In the genomic region with DNA sequence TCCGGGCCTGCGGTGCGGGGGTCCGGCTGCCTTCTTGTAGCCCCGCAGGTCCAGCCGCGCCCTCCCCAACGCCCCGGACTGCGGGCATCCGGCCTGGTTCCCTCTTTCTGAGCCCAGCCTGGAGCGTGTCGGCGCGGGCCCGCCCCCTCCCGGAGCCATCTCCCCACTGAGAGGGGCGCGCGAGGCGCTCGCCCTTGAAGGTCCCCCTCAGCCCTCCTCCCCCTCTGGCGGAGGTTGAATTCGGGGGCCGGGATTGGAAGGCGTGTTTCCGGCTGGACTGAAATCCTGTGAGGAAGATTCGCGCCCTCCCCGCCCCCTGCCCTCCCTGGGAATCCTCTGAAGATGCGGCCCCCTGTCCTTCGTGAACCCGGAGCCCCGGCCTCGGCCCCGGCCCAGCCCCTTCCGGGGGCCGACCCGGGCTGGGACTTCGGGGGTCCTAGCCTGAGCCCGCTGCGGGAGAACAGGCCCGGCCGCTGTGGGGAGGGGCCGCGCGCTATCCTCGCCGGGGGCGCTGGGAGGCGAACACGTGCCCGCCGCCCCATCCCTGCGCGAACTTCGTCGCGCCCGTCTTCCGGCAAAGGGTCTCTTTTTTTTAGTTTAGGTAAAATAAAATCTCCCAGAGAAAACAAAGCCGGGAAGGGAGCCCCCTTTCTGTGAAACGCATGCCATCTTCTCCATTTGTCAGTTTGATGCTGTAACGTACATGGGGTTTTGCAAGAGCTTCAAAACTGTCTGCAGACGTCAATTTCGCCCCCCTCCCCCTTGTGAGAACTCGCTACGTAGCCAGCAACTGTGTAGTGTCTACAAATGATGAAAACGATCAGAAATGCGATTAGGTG, we compare ENCODE assay signal across 1 cellular context.
TF ChIP-seq lines count a peak whose summit lies in the region.

No MANE protein-coding gene starts in this region.

TF ChIP-seq in HEK293, 187 proteins besides CTCF, POLR2A, EP300 and RAD21 (continued from another document and continues in another):
- TF ChIP-seq ZFHX2 (tag by site-specific recombination; conservative IDR thresholded peaks at IDR 0.05) = peak; percentile 76
- TF ChIP-seq, protein P1, sequence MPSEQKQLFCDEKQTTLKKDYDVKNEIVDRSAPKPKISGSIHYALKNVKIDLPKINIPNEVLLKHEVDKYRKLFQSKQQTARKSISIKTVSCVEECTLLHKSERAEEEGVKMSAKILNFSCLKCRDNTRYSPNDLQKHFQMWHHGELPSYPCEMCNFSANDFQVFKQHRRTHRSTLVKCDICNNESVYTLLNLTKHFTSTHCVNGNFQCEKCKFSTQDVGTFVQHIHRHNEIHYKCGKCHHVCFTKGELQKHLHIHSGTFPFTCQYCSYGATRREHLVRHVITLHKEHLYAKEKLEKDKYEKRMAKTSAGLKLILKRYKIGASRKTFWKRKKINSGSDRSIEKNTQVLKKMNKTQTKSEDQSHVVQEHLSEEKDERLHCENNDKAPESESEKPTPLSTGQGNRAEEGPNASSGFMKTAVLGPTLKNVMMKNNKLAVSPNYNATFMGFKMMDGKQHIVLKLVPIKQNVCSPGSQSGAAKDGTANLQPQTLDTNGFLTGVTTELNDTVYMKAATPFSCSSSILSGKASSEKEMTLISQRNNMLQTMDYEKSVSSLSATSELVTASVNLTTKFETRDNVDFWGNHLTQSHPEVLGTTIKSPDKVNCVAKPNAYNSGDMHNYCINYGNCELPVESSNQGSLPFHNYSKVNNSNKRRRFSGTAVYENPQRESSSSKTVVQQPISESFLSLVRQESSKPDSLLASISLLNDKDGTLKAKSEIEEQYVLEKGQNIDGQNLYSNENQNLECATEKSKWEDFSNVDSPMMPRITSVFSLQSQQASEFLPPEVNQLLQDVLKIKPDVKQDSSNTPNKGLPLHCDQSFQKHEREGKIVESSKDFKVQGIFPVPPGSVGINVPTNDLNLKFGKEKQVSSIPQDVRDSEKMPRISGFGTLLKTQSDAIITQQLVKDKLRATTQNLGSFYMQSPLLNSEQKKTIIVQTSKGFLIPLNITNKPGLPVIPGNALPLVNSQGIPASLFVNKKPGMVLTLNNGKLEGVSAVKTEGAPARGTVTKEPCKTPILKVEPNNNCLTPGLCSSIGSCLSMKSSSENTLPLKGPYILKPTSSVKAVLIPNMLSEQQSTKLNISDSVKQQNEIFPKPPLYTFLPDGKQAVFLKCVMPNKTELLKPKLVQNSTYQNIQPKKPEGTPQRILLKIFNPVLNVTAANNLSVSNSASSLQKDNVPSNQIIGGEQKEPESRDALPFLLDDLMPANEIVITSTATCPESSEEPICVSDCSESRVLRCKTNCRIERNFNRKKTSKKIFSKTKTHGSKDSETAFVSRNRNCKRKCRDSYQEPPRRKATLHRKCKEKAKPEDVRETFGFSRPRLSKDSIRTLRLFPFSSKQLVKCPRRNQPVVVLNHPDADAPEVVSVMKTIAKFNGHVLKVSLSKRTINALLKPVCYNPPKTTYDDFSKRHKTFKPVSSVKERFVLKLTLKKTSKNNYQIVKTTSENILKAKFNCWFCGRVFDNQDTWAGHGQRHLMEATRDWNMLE (tag by site-specific recombination; conservative IDR thresholded peaks at IDR 0.05; ENCODE audit: low read depth) = 0 out of 2 replicates have a peak, but pooled peaks have one; percentile 19
- TF ChIP-seq WT1 (tag by site-specific recombination; IDR thresholded peaks at IDR 0.05) = no peak
- no peak for TF ChIP-seq HOXD13 (CRISPR knock-in tag; IDR thresholded peaks at IDR 0.05; ENCODE audit: borderline replicate concordance)
- TF ChIP-seq ZNF350 (tag by site-specific recombination; IDR thresholded peaks at IDR 0.05) = no peak
- no peak for TF ChIP-seq ZNF16 (tag by site-specific recombination; IDR thresholded peaks at IDR 0.05; ENCODE audit: low read depth)
- TF ChIP-seq KLF10 (tag by site-specific recombination; IDR thresholded peaks at IDR 0.05) = peak; percentile 83
- TF ChIP-seq, protein P2, sequence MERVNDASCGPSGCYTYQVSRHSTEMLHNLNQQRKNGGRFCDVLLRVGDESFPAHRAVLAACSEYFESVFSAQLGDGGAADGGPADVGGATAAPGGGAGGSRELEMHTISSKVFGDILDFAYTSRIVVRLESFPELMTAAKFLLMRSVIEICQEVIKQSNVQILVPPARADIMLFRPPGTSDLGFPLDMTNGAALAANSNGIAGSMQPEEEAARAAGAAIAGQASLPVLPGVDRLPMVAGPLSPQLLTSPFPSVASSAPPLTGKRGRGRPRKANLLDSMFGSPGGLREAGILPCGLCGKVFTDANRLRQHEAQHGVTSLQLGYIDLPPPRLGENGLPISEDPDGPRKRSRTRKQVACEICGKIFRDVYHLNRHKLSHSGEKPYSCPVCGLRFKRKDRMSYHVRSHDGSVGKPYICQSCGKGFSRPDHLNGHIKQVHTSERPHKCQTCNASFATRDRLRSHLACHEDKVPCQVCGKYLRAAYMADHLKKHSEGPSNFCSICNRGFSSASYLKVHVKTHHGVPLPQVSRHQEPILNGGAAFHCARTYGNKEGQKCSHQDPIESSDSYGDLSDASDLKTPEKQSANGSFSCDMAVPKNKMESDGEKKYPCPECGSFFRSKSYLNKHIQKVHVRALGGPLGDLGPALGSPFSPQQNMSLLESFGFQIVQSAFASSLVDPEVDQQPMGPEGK (tag by site-specific recombination; IDR thresholded peaks at IDR 0.05) = peak; percentile 93
- TF ChIP-seq ZNF248 (tag by site-specific recombination; IDR thresholded peaks at IDR 0.05) = no peak
- TF ChIP-seq ZNF624 (tag by site-specific recombination; IDR thresholded peaks at IDR 0.05) = no peak
- TF ChIP-seq ZNF660 (tag by site-specific recombination; IDR thresholded peaks at IDR 0.05) = peak; percentile 82
- no peak for TF ChIP-seq ZSCAN16 (tag by site-specific recombination; IDR thresholded peaks at IDR 0.05)
- no peak for TF ChIP-seq ZNF701 (tag by site-specific recombination; IDR thresholded peaks at IDR 0.05)
- TF ChIP-seq, protein P3, sequence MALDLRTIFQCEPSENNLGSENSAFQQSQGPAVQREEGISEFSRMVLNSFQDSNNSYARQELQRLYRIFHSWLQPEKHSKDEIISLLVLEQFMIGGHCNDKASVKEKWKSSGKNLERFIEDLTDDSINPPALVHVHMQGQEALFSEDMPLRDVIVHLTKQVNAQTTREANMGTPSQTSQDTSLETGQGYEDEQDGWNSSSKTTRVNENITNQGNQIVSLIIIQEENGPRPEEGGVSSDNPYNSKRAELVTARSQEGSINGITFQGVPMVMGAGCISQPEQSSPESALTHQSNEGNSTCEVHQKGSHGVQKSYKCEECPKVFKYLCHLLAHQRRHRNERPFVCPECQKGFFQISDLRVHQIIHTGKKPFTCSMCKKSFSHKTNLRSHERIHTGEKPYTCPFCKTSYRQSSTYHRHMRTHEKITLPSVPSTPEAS (tag by site-specific recombination; IDR thresholded peaks at IDR 0.05) = no peak
- TF ChIP-seq, protein P4, sequence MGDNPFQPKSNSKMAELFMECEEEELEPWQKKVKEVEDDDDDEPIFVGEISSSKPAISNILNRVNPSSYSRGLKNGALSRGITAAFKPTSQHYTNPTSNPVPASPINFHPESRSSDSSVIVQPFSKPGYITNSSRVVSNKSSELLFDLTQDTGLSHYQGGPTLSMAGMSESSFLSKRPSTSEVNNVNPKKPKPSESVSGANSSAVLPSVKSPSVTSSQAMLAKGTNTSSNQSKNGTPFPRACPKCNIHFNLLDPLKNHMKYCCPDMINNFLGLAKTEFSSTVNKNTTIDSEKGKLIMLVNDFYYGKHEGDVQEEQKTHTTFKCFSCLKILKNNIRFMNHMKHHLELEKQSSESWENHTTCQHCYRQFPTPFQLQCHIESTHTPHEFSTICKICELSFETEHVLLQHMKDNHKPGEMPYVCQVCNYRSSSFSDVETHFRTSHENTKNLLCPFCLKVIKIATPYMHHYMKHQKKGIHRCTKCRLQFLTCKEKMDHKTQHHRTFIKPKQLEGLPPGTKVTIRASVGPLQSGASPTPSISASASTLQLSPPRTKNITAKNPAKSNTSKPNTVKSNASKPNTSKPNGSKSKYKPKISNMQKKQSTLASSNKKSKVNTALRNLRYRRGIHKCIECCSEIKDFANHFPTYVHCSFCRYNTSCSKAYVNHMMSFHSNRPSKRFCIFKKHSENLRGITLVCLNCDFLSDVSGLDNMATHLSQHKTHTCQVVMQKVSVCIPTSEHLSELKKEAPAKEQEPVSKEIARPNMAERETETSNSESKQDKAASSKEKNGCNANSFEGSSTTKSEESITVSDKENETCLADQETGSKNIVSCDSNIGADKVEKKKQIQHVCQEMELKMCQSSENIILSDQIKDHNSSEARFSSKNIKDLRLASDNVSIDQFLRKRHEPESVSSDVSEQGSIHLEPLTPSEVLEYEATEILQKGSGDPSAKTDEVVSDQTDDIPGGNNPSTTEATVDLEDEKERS (tag by site-specific recombination; IDR thresholded peaks at IDR 0.05) = no peak
- TF ChIP-seq ZNF843 (tag by site-specific recombination; IDR thresholded peaks at IDR 0.05) = 0 out of 2 replicates have a peak, but pooled peaks have one; percentile 24
- TF ChIP-seq ZNF223 (tag by site-specific recombination; IDR thresholded peaks at IDR 0.05) = no peak
- TF ChIP-seq, protein P5, sequence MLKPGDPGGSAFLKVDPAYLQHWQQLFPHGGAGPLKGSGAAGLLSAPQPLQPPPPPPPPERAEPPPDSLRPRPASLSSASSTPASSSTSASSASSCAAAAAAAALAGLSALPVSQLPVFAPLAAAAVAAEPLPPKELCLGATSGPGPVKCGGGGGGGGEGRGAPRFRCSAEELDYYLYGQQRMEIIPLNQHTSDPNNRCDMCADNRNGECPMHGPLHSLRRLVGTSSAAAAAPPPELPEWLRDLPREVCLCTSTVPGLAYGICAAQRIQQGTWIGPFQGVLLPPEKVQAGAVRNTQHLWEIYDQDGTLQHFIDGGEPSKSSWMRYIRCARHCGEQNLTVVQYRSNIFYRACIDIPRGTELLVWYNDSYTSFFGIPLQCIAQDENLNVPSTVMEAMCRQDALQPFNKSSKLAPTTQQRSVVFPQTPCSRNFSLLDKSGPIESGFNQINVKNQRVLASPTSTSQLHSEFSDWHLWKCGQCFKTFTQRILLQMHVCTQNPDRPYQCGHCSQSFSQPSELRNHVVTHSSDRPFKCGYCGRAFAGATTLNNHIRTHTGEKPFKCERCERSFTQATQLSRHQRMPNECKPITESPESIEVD (tag by site-specific recombination; IDR thresholded peaks at IDR 0.05) = no peak
- peak; percentile 49; the same call in 1 of the 2 replicates for TF ChIP-seq ZBTB48 (tag by site-specific recombination; IDR thresholded peaks at IDR 0.05)
- TF ChIP-seq ZNF658 (tag by site-specific recombination; IDR thresholded peaks at IDR 0.05) = no peak
- no peak for TF ChIP-seq ZNF239 (tag by site-specific recombination; IDR thresholded peaks at IDR 0.05)
- TF ChIP-seq ZNF629 (tag by site-specific recombination; IDR thresholded peaks at IDR 0.05) = no peak; the same call in 1 of the 2 replicates
- no peak for TF ChIP-seq ZNF37A (tag by site-specific recombination; IDR thresholded peaks at IDR 0.05)
- 0 out of 2 replicates have a peak, but pooled peaks have one; percentile 36 for TF ChIP-seq ZBTB21 (tag by site-specific recombination; IDR thresholded peaks at IDR 0.05)
- no peak for TF ChIP-seq ZSCAN23 (tag by site-specific recombination; IDR thresholded peaks at IDR 0.05)
- peak; percentile 71 for TF ChIP-seq ZNF76 (tag by site-specific recombination; IDR thresholded peaks at IDR 0.05; ENCODE audit: borderline replicate concordance, low read depth)
- no peak for TF ChIP-seq ZNF266 (tag by site-specific recombination; IDR thresholded peaks at IDR 0.05; ENCODE audit: low read depth)
- TF ChIP-seq ZNF549 (tag by site-specific recombination; IDR thresholded peaks at IDR 0.05) = no peak
- TF ChIP-seq MZF1 (tag by site-specific recombination; IDR thresholded peaks at IDR 0.05; ENCODE audit: borderline replicate concordance) = no peak
- TF ChIP-seq ZNF202 (tag by site-specific recombination; IDR thresholded peaks at IDR 0.05; ENCODE audit: borderline replicate concordance) = no peak
- TF ChIP-seq TRIM28 (IDR thresholded peaks at IDR 0.05; ENCODE audit: borderline replicate concordance, low read length) = no peak
- TF ChIP-seq, protein P6, sequence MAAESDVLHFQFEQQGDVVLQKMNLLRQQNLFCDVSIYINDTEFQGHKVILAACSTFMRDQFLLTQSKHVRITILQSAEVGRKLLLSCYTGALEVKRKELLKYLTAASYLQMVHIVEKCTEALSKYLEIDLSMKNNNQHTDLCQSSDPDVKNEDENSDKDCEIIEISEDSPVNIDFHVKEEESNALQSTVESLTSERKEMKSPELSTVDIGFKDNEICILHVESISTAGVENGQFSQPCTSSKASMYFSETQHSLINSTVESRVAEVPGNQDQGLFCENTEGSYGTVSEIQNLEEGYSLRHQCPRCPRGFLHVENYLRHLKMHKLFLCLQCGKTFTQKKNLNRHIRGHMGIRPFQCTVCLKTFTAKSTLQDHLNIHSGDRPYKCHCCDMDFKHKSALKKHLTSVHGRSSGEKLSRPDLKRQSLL (tag by site-specific recombination; IDR thresholded peaks at IDR 0.05) = no peak
- peak; percentile 91 for TF ChIP-seq IKZF3 (tag by site-specific recombination; IDR thresholded peaks at IDR 0.05)
- TF ChIP-seq, protein P7, sequence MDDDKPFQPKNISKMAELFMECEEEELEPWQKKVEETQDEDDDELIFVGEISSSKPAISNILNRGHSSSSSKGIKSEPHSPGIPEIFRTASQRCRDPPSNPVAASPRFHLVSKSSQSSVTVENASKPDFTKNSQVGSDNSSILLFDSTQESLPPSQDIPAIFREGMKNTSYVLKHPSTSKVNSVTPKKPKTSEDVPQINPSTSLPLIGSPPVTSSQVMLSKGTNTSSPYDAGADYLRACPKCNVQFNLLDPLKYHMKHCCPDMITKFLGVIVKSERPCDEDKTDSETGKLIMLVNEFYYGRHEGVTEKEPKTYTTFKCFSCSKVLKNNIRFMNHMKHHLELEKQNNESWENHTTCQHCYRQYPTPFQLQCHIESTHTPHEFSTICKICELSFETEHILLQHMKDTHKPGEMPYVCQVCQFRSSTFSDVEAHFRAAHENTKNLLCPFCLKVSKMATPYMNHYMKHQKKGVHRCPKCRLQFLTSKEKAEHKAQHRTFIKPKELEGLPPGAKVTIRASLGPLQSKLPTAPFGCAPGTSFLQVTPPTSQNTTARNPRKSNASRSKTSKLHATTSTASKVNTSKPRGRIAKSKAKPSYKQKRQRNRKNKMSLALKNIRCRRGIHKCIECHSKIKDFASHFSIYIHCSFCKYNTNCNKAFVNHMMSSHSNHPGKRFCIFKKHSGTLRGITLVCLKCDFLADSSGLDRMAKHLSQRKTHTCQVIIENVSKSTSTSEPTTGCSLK (tag by site-specific recombination; IDR thresholded peaks at IDR 0.05) = no peak
- no peak for TF ChIP-seq YY1 (tag by site-specific recombination; IDR thresholded peaks at IDR 0.05)
- no peak for TF ChIP-seq ZNF292 (tag by site-specific recombination; IDR thresholded peaks at IDR 0.05; ENCODE audit: borderline replicate concordance, low read depth)
- TF ChIP-seq ZIC2 (tag by site-specific recombination; IDR thresholded peaks at IDR 0.05) = peak; percentile 44
- TF ChIP-seq SP7 (tag by site-specific recombination; IDR thresholded peaks at IDR 0.05) = peak; percentile 62; the same call in 1 of the 2 replicates
- TF ChIP-seq SP2 (tag by site-specific recombination; IDR thresholded peaks at IDR 0.05) = peak; percentile 91
